Comparison of ENCODE assay signal across 15 cellular contexts in genomic region chr9:137646341-137646740, GRCh38.
"Had no signal": no experiment of that assay in that cellular context is flagged by ENCODE, and none has a peak within 500 bp of the region (broad histone marks: within the 10 kb centered on the region; RNA-seq: fewer than 3 reads in every experiment).

No MANE protein-coding gene starts in this region.

- H3K27ac ChIP-seq: foreskin keratinocyte, tibial artery had no signal

- ATAC-seq: activated T-cell treated with anti-CD3 and anti-CD28 coated beads, Interleukin-2, amount 50 U/mL, for 4 hours; foreskin keratinocyte; left lobe of liver; stimulated activated effector memory CD8-positive, alpha-beta T cell treated with anti-CD3 and anti-CD28 coated beads, Interleukin-12 subunit alpha, Interleukin-12 subunit beta, amount 100 ng/mL, for 72 hours had no signal

- H3K27me3 ChIP-seq: foreskin keratinocyte, tibial artery had no signal

- DNase-seq: activated CD4-positive, alpha-beta T cell treated with anti-CD3 and anti-CD28 coated beads, Interleukin-2, amount 50 U/mL, for 4 hours; activated CD4-positive, CD25-positive, alpha-beta regulatory T cell treated with anti-CD3 and anti-CD28 coated beads, Interleukin-2, amount 50 U/mL, for 72 hours; activated gamma-delta T cell; activated naive CD8-positive, alpha-beta T cell treated with anti-CD3 and anti-CD28 coated beads, Interleukin-2, amount 10 ng/mL, durations not matched to agents 7 days and 5 days; activated T-cell treated with anti-CD3 and anti-CD28 coated beads, Interleukin-2, amount 50 U/mL, for 4 hours; anterior cingulate cortex; foreskin keratinocyte; head of caudate nucleus; islet precursor cell; mesenchymal stem cell; small intestine had no signal

- H3K9me3 ChIP-seq: tibial artery had no signal

- H3K4me3 Mint-ChIP-seq: activated T-cell treated with anti-CD3 and anti-CD28 coated beads, Interleukin-2, amount 50 U/mL, for 4 hours; stimulated activated effector memory CD8-positive, alpha-beta T cell treated with anti-CD3 and anti-CD28 coated beads, Interleukin-12 subunit alpha, Interleukin-12 subunit beta, amount 100 ng/mL, for 72 hours had no signal

- H3K4me3 ChIP-seq: tibial artery had no signal

- H3K27me3 Mint-ChIP-seq: activated naive CD8-positive, alpha-beta T cell treated with anti-CD3 and anti-CD28 coated beads, Interleukin-2, amount 10 ng/mL, durations not matched to agents 7 days and 5 days had no signal

- H3K9me3 Mint-ChIP-seq: activated naive CD8-positive, alpha-beta T cell treated with anti-CD3 and anti-CD28 coated beads, Interleukin-2, amount 10 ng/mL, durations not matched to agents 7 days and 5 days; activated T-cell treated with anti-CD3 and anti-CD28 coated beads, Interleukin-2, amount 50 U/mL, for 4 hours; stimulated activated effector memory CD8-positive, alpha-beta T cell treated with anti-CD3 and anti-CD28 coated beads, Interleukin-12 subunit alpha, Interleukin-12 subunit beta, amount 100 ng/mL, for 72 hours; T-helper 2 cell treated with Interferon-gamma antibody and Interleukin-4, amounts not matched to agents 5 μg/mL and 100 μg/mL, for 36 hours had no signal
